Comparison of ENCODE assay signal across 9 cellular contexts in genomic region chr17:7580631-7581554, GRCh38. TPM values are rescaled to one million over a fixed set of nuclear protein-coding genes. Genes with fewer than 3 reads are reported as not detected.
DNase-seq lines count a peak whose midpoint lies in the region; FAIRE-seq and TF ChIP-seq lines count a peak whose summit lies in the region.
"Had no signal": no experiment of that assay in that cellular context is flagged by ENCODE, and none has a peak within 500 bp of the region (broad histone marks: within the 10 kb centered on the region; RNA-seq: fewer than 3 reads in every experiment).

No MANE protein-coding gene starts in this region.

- peaks cover 54% of the 10 kb centered on the region for H3F3A ChIP-seq in SU-DHL-6 (ENCODE audit: insufficient read depth)

- no peak overlapping the region for H2AFZ ChIP-seq in SU-DHL-6 (ENCODE audit: low read depth, low read length, severe bottlenecking)

- H3K27ac ChIP-seq in SU-DHL-6 (ENCODE audit: low read depth, low read length) (peak overlapping the region; percentile 4; the same call in 1 of the 2 replicates), epithelial cell of prostate (peak overlapping the region; percentile 99), sigmoid colon (peak overlapping the region; percentile 91 to 92 (median 92))

- DNase-seq in GM20000 (ENCODE audit: low spot score) (peak; percentile 5), epithelial cell of prostate (ENCODE audit: low read depth, low spot score) (no peak), sigmoid colon (no peak), NCI-H2107 treated with DMSO at 0.1 percent for 48 hours (lab: John Stamatoyannopoulos, UW; ENCODE audit: unreplicated experiment) (no peak), Kasumi-1 (lab: John Stamatoyannopoulos, UW) (no peak), urothelium cell line (ENCODE audit: low spot score) (no peak), DMS 273 (lab: John Stamatoyannopoulos, UW; ENCODE audit: unreplicated experiment) (no peak)
- DNase-seq: testis had no signal

- no peak for TF ChIP-seq EP300 in sigmoid colon (IDR thresholded peaks at IDR 0.05)

- TF ChIP-seq POLR2A in sigmoid colon (IDR thresholded peaks at IDR 0.05), result no peak

- peaks cover 0 to 68% (median 56%) of the 10 kb centered on the region in 4 donors for H3K4me1 ChIP-seq in sigmoid colon

- H3K27me3 ChIP-seq in SU-DHL-6 (ENCODE audit: low read length) (no peaks in the 10 kb centered on the region), sigmoid colon (no peaks in the 10 kb centered on the region)
- H3K27me3 ChIP-seq: testis had no signal

- peaks cover 12% of the 10 kb centered on the region for H3K36me3 ChIP-seq in SU-DHL-6 (ENCODE audit: low read length)
- peaks cover 31 to 34% (median 31%) of the 10 kb centered on the region in 4 donors for H3K36me3 ChIP-seq in sigmoid colon

- no peak overlapping the region for H3K4me2 ChIP-seq in SU-DHL-6 (ENCODE audit: low read depth, low read length, poor library complexity, severe bottlenecking)

- H4K20me1 ChIP-seq in SU-DHL-6 (ENCODE audit: low read depth, low read length), result peaks cover 11% of the 10 kb centered on the region

- FAIRE-seq in urothelium cell line (lab: Jason Lieb, UNC), result no peak

- TF ChIP-seq CTCF in GM20000 (IDR thresholded peaks at IDR 0.05; ENCODE audit: extremely low read depth, missing control alignments) (no peak), SU-DHL-6 (IDR thresholded peaks at IDR 0.05; ENCODE audit: insufficient read depth, low read length, poor library complexity, severe bottlenecking) (no peak), sigmoid colon (IDR thresholded peaks at IDR 0.05) (no peak)

- H3K9me2 ChIP-seq in SU-DHL-6 (replicated peaks; ENCODE audit: insufficient read depth, low read length), result no peaks in the 10 kb centered on the region

- no peaks in the 10 kb centered on the region for H3K9me3 ChIP-seq in SU-DHL-6 (ENCODE audit: insufficient read depth, low read length)
- no peaks in the 10 kb centered on the region for H3K9me3 ChIP-seq in sigmoid colon
- H3K9me3 ChIP-seq: testis had no signal

- H3K9ac ChIP-seq in SU-DHL-6 (ENCODE audit: low read length), result no peak overlapping the region

- H3K4me3 ChIP-seq in SU-DHL-6 (ENCODE audit: insufficient read depth, low read length, poor library complexity, severe bottlenecking), result no peak overlapping the region
- peak overlapping the region in 3 of 4 donors; percentile 14 to 40 (median 28) for H3K4me3 ChIP-seq in sigmoid colon

- intact Hi-C loops in sigmoid colon (cut with DNase I), result loop anchor here (10.0 kb wide), 1 partner anchor 274 kb away; the partner anchor contains the start of genes CYB5D1, NAA38 and TMEM88

- WGBS in sigmoid colon, 2 donors, result 86 to 91% methylated on average over 21 of the region's 21 CpGs

- H3K79me2 ChIP-seq in SU-DHL-6 (ENCODE audit: insufficient read depth, low read length), result peaks cover 31% of the 10 kb centered on the region

RNA-seq across cellular contexts. Expression of gene CD68, which starts 1.5 kb away (rescaled TPM):
- 10 to 100 TPM; 24.6 to 56.4 (median 37.0) TPM for total RNA-seq in sigmoid colon
- 100 to 1,000 TPM in 2 of 3 donors, 10 to 100 TPM in 1; 58.3 to 161 (median 118) TPM for polyA plus RNA-seq in sigmoid colon

RNA-seq across cellular contexts. Expression of gene MPDU1, which starts 2.8 kb away (rescaled TPM):
- 10 to 100 TPM; 38.5 to 67.1 (median 50.8) TPM for total RNA-seq in sigmoid colon
- polyA plus RNA-seq in sigmoid colon, result 100 to 1,000 TPM in 1 of 3 donors, 10 to 100 TPM in 2; 38.4 to 121 (median 45.3) TPM

RNA-seq across cellular contexts. Expression of gene SOX15, which starts 9.0 kb away (rescaled TPM):
- 10 to 100 TPM in 2 of 4 donors, 1 to 10 TPM in 2; 2.5 to 15.3 (median 10.5) TPM for total RNA-seq in sigmoid colon
- 1 to 10 TPM in 2 of 3 donors, not detected in 1; 1.2 TPM for polyA plus RNA-seq in sigmoid colon

RNA-seq across cellular contexts. Expression of gene SENP3, which starts 19.2 kb away (rescaled TPM):
- total RNA-seq in sigmoid colon, result 10 to 100 TPM; 73.5 to 91.1 (median 81.1) TPM
- polyA plus RNA-seq in sigmoid colon, result 10 to 100 TPM; 28.2 to 55.4 (median 35.6) TPM

RNA-seq across cellular contexts. Expression of gene TNFSF13, which starts 22.3 kb away (rescaled TPM):
- 10 to 100 TPM; 20.2 to 41.0 (median 24.5) TPM for total RNA-seq in sigmoid colon
- 100 to 1,000 TPM in 1 of 3 donors, 10 to 100 TPM in 2; 15.6 to 108 (median 21.0) TPM for polyA plus RNA-seq in sigmoid colon

Comparison
In these comparisons a context has a peak if more than half of its experiments do, and no peak if none do; other contexts are left out.
1. H3K27ac ChIP-seq: peak in every context shown above with its lines; median percentile 99 in epithelial cell of prostate; 92 in sigmoid colon; 4 in SU-DHL-6.